15 cellular contexts compared by ENCODE assay signal in the genomic region with DNA sequence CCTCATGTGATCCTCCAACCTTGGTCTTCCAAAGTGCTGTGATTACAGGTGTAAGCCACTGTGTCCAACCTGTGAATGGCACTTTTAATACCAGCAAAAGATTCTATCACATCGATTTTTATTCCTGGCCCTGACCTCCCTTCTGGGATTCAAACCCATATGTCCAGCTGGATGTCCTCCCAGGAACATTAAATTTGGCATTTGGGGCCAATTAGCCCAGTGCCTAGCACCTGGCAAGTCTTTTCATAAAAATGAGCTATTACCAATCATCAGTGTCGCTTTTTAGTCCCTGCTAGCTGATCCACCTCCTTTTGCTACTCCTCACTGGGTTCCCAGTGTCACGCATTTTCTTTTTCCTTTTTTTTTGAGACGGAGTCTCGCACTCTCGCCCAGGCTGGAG.
"Had no signal": no experiment of that assay in that cellular context is flagged by ENCODE, and none has a peak within 500 bp of the region (broad histone marks: within the 10 kb centered on the region; RNA-seq: fewer than 3 reads in every experiment).

No MANE protein-coding gene starts in this region.

- H3K9me3 Mint-ChIP-seq: stimulated activated memory B cell treated with anti-CD40 and anti-IgM and Interleukin-4, amounts not matched to agents 10 μg/mL and 1 μg/mL and 100 μg/mL, for 72 hours had no signal

- H3K36me3 Mint-ChIP-seq: stimulated activated memory B cell treated with anti-CD40 and anti-IgM and Interleukin-4, amounts not matched to agents 10 μg/mL and 1 μg/mL and 100 μg/mL, for 72 hours had no signal

- ATAC-seq: heart left ventricle; left colon; left ventricle myocardium superior; sciatic nerve; stimulated activated memory B cell treated with anti-CD40 and anti-IgM and Interleukin-4, amounts not matched to agents 10 μg/mL and 1 μg/mL and 100 μg/mL, for 72 hours; stimulated activated naive CD8-positive, alpha-beta T cell treated with anti-CD3 and anti-CD28 coated beads, Interleukin-15, amount 100 ng/mL, for 72 hours had no signal

- H3K27me3 Mint-ChIP-seq: stimulated activated memory B cell treated with anti-CD40 and anti-IgM and Interleukin-4, amounts not matched to agents 10 μg/mL and 1 μg/mL and 100 μg/mL, for 72 hours; stimulated activated naive CD8-positive, alpha-beta T cell treated with anti-CD3 and anti-CD28 coated beads, Interleukin-15, amount 100 ng/mL, for 72 hours had no signal

- H3K27ac Mint-ChIP-seq: nephron progenitor cell; stimulated activated memory B cell treated with anti-CD40 and anti-IgM and Interleukin-4, amounts not matched to agents 10 μg/mL and 1 μg/mL and 100 μg/mL, for 72 hours; stimulated activated naive CD8-positive, alpha-beta T cell treated with anti-CD3 and anti-CD28 coated beads, Interleukin-15, amount 100 ng/mL, for 72 hours had no signal

- DNase-seq: colonic mucosa; effector CD4-positive, alpha-beta T cell; heart left ventricle; hippocampal formation; left ventricle myocardium superior; mesenchymal stem cell; midbrain; nephron progenitor cell; stimulated activated CD4-positive, alpha-beta T cell treated with anti-CD3 and anti-CD28 coated beads, Interleukin-15, amount 100 ng/mL, for 24 hours; stimulated activated CD4-positive, alpha-beta T cell treated with anti-CD3 and anti-CD28 coated beads, Interleukin-1b, Interleukin-23, amount 100 ng/mL, for 48 hours; stimulated activated CD4-positive, alpha-beta T cell treated with anti-CD3 and anti-CD28 coated beads, Interleukin-4, amount 100 ng/mL, for 24 hours; stimulated activated naive CD8-positive, alpha-beta T cell treated with anti-CD3 and anti-CD28 coated beads, Interleukin-15, amount 100 ng/mL, for 72 hours had no signal

- H3K4me3 Mint-ChIP-seq: nephron progenitor cell; stimulated activated memory B cell treated with anti-CD40 and anti-IgM and Interleukin-4, amounts not matched to agents 10 μg/mL and 1 μg/mL and 100 μg/mL, for 72 hours; stimulated activated naive CD8-positive, alpha-beta T cell treated with anti-CD3 and anti-CD28 coated beads, Interleukin-15, amount 100 ng/mL, for 72 hours had no signal
